Comparison of ENCODE assay signal across 10 cellular contexts in genomic region chr15:63044645-63045437, GRCh38. TPM values are rescaled to one million over a fixed set of nuclear protein-coding genes. Genes with fewer than 3 reads are reported as not detected.
DNase-seq lines count a peak whose midpoint lies in the region; ATAC-seq, FAIRE-seq and TF ChIP-seq lines count a peak whose summit lies in the region.
"Had no signal": no experiment of that assay in that cellular context is flagged by ENCODE, and none has a peak within 500 bp of the region (broad histone marks: within the 10 kb centered on the region; RNA-seq: fewer than 3 reads in every experiment).

No MANE protein-coding gene starts in this region.

- no peak overlapping the region for H2BK20ac ChIP-seq in H1 (ENCODE audit: low read length)

- peak overlapping the region; percentile 20; the same call in 1 of the 2 replicates for H3K27ac ChIP-seq in H1 (ENCODE audit: low read depth, low read length)
- peak overlapping the region; percentile 83 for H3K27ac ChIP-seq in mesendoderm (ENCODE audit: low read depth, low read length)
- peak overlapping the region; percentile 97 to 98 for H3K27ac ChIP-seq in uterus

- peaks cover 1 to 2% of the 10 kb centered on the region in 2 donors for H3K36me3 Mint-ChIP-seq in activated T-cell treated with anti-CD3 and anti-CD28 coated beads, Interleukin-2, amount 50 U/mL, for 72 hours (ENCODE audit: insufficient read depth in 2 of 2)
- no peaks in the 10 kb centered on the region for H3K36me3 Mint-ChIP-seq in activated T-cell treated with anti-CD3 and anti-CD28 coated beads, Interleukin-2, amount 50 U/mL, for 4 hours (ENCODE audit: insufficient read depth)

- H3K56ac ChIP-seq in H1 (replicated peaks; ENCODE audit: insufficient read length, low read depth, low read length): no peak overlapping the region
- peak overlapping the region; percentile 96 for H3K56ac ChIP-seq in mesendoderm (ENCODE audit: low read length)

- TF ChIP-seq EP300 in H1 (IDR thresholded peaks at IDR 0.05; ENCODE audit: borderline replicate concordance in 1 of 2, low read depth in 2 of 2, low read length in 2 of 2): peak in 1 of 2 experiments; percentile 79; a peak in 1 of 3 replicates

- intact Hi-C loops in uterus (cut with DNase I; ENCODE audit: low total_unique reads): loop anchor here (5.0 kb wide), 1 partner anchor 47 kb away; no protein-coding TSS in a partner anchor

- CTCF ChIA-PET in H1 (lab: Charles Lee; ENCODE audit: partially characterized antibody): interaction anchor here (0.6 to 7.1 kb wide), 13 partner anchors 30 to 1153 kb away, joined by 3 to 58 read pairs (median 3); no protein-coding TSS in a partner anchor

- H4K20me1 ChIP-seq in H1 (replicated peaks in 1 of 2; ENCODE audit: control insufficient read depth in 1 of 2, insufficient read depth in 2 of 2, low read length in 2 of 2): peaks cover 3 to 9% of the 10 kb centered on the region in 2 experiments

- peak overlapping the region; percentile 18; the same call in 1 of the 2 replicates for H2BK5ac ChIP-seq in H1 (ENCODE audit: low read depth, low read length)
- H2BK5ac ChIP-seq in mesendoderm (ENCODE audit: low read length): no peak overlapping the region

- H3K9me3 ChIP-seq in H1 (ENCODE audit: insufficient read depth in 2 of 2, low read depth in 1 of 2, low read length in 1 of 2) (no peaks in the 10 kb centered on the region), uterus (no peaks in the 10 kb centered on the region)

- H3K27me3 ChIP-seq in H1 (replicated peaks in 1 of 4; ENCODE audit: control insufficient read depth in 3 of 4, extremely low read depth in 1 of 4, insufficient read depth in 3 of 4, low read length in 3 of 4) (peaks cover 0 to 3% (median 0%) of the 10 kb centered on the region in 4 experiments; a peak in 2 of 7 replicates), mesendoderm (ENCODE audit: insufficient read depth, low read length, poor library complexity) (no peaks in the 10 kb centered on the region), uterus (no peaks in the 10 kb centered on the region)

- no peak overlapping the region for H2BK15ac ChIP-seq in H1 (ENCODE audit: low read length)
- H2BK15ac ChIP-seq in mesendoderm (replicated peaks; ENCODE audit: low read depth): no peak overlapping the region

- TF ChIP-seq CTCF in H1 (IDR thresholded peaks at IDR 0.05; ENCODE audit: control extremely low read depth in 1 of 3, insufficient read depth in 1 of 3, low read depth in 1 of 3, low read length in 3 of 3) (no peak), uterus (IDR thresholded peaks at IDR 0.05) (no peak)

- H2AK5ac ChIP-seq in H1 (ENCODE audit: low read depth, low read length): no peak overlapping the region
- no peak overlapping the region for H2AK5ac ChIP-seq in mesendoderm (ENCODE audit: low read length)

- no peaks in the 10 kb centered on the region for H3K9me3 Mint-ChIP-seq in activated T-cell treated with anti-CD3 and anti-CD28 coated beads, Interleukin-2, amount 50 U/mL, for 72 hours
- no peaks in the 10 kb centered on the region for H3K9me3 Mint-ChIP-seq in activated T-cell treated with anti-CD3 and anti-CD28 coated beads, Interleukin-2, amount 50 U/mL, for 4 hours

- no peak overlapping the region for H2BK12ac ChIP-seq in H1 (ENCODE audit: low read depth, low read length)

- peak; percentile 36 for FAIRE-seq in H1 (lab: Jason Lieb, UNC)
- FAIRE-seq: A204.1 had no signal

- H3K14ac ChIP-seq in H1 (ENCODE audit: insufficient read length): no peak overlapping the region

- POLR2A ChIA-PET in H1 (lab: Charles Lee; ENCODE audit: partially characterized antibody): interaction anchor here (0.6 to 30.9 kb wide), 41 partner anchors 9 to 336 kb away, joined by 3 to 635 read pairs (median 4); partner anchors contain the start of genes APH1B and RPS27L

- no peaks in the 10 kb centered on the region for H3K79me1 ChIP-seq in H1 (ENCODE audit: low read depth, low read length)
- H3K79me1 ChIP-seq in mesendoderm (ENCODE audit: low read length): peaks cover 14% of the 10 kb centered on the region

- TF ChIP-seq POLR2A in H1 (IDR thresholded peaks at IDR 0.05; ENCODE audit: control extremely low read depth in 1 of 2, low read depth in 2 of 2, low read length in 2 of 2) (peak in 1 of 2 experiments; percentile 61; a peak in 2 of 3 replicates), uterus (IDR thresholded peaks at IDR 0.05) (peak; percentile 27 to 33)

- H2BK120ac ChIP-seq in H1 (replicated peaks; ENCODE audit: low read depth, low read length): no peak overlapping the region
- H2BK120ac ChIP-seq in mesendoderm (ENCODE audit: low read depth, low read length): no peak overlapping the region

- H4K5ac ChIP-seq in H1 (ENCODE audit: insufficient read length, low read depth, low read length): no peak overlapping the region
- no peak overlapping the region for H4K5ac ChIP-seq in mesendoderm (ENCODE audit: low read length)

- H3K9ac ChIP-seq in H1 (replicated peaks in 1 of 4; ENCODE audit: extremely low read depth in 1 of 4, low read depth in 3 of 4, low read length in 3 of 4) (peak overlapping the region in 2 of 4 experiments; percentile 83 to 89; a peak in 2 of 7 replicates), mesendoderm (ENCODE audit: low read length) (peak overlapping the region; percentile 90)

- peaks cover 0 to 32% of the 10 kb centered on the region in 2 experiments; a peak in 3 of 4 replicates for H3K79me2 ChIP-seq in H1 (ENCODE audit: control insufficient read depth in 1 of 2, insufficient read depth in 2 of 2, low read length in 2 of 2)
- H3K79me2 ChIP-seq in mesendoderm (ENCODE audit: control insufficient read depth, insufficient read depth, low read length): peaks cover 31% of the 10 kb centered on the region

- H3K23ac ChIP-seq in H1 (ENCODE audit: insufficient read length): no peak overlapping the region
- no peak overlapping the region for H3K23ac ChIP-seq in mesendoderm (ENCODE audit: low read length)

- H4K91ac ChIP-seq in H1 (replicated peaks; ENCODE audit: insufficient read length, low read length): no peak overlapping the region

- TF ChIP-seq RAD21 in H1 (IDR thresholded peaks at IDR 0.05 in 1 of 2, conservative IDR thresholded peaks at IDR 0.05 in 1 of 2; ENCODE audit: low read depth in 2 of 2, low read length in 2 of 2): no peak

- peak overlapping the region; percentile 25 to 88 for H3K4me3 Mint-ChIP-seq in activated T-cell treated with anti-CD3 and anti-CD28 coated beads, Interleukin-2, amount 50 U/mL, for 72 hours
- H3K4me3 Mint-ChIP-seq in activated T-cell treated with anti-CD3 and anti-CD28 coated beads, Interleukin-2, amount 50 U/mL, for 4 hours: no peak overlapping the region

- H3K4me1 Mint-ChIP-seq in activated T-cell treated with anti-CD3 and anti-CD28 coated beads, Interleukin-2, amount 50 U/mL, for 72 hours (ENCODE audit: low read depth): peaks cover 31% of the 10 kb centered on the region
- peaks cover 20% of the 10 kb centered on the region for H3K4me1 Mint-ChIP-seq in activated T-cell treated with anti-CD3 and anti-CD28 coated beads, Interleukin-2, amount 50 U/mL, for 4 hours (ENCODE audit: low read depth)

- no peak for DNase-seq in activated T-cell treated with anti-CD3 and anti-CD28 coated beads, Interleukin-2, amount 50 U/mL, for 72 hours
- DNase-seq in activated T-cell treated with anti-CD3 and anti-CD28 coated beads, Interleukin-2, amount 50 U/mL, for 4 hours: no peak
- DNase-seq in H1 (ENCODE audit: low read depth in 1 of 2, low spot score in 2 of 2): no peak
- peak; percentile 95 for DNase-seq in mesendoderm
- peak; percentile 50 to 73 for DNase-seq in uterus
- no peak for DNase-seq in OCI-M2 (lab: John Stamatoyannopoulos, UW; ENCODE audit: unreplicated experiment)
- no peak for DNase-seq in activated CD4-positive, alpha-beta T cell treated with anti-CD3 and anti-CD28 coated beads for 48 hours
- DNase-seq: T-helper 2 cell had no signal

- no peak for ATAC-seq in activated T-cell treated with anti-CD3 and anti-CD28 coated beads, Interleukin-2, amount 50 U/mL, for 72 hours (replicated peaks in 1 of 2)
- no peak for ATAC-seq in activated T-cell treated with anti-CD3 and anti-CD28 coated beads, Interleukin-2, amount 50 U/mL, for 4 hours
- no peak for ATAC-seq in HG02623 (IDR thresholded peaks at IDR 0.05; ENCODE audit: unreplicated experiment)

- H4K8ac ChIP-seq in H1 (ENCODE audit: extremely low read depth, insufficient read depth, low read length) (no peak overlapping the region), mesendoderm (ENCODE audit: low read depth, low read length) (no peak overlapping the region)

- H3K4me3 ChIP-seq in H1 (ENCODE audit: extremely low read depth in 1 of 4, insufficient read depth in 2 of 4, low read depth in 3 of 4, low read length in 4 of 4): peak overlapping the region; percentile 92 to 98 (median 96); a peak in 7 of 8 replicates
- peak overlapping the region; percentile 79 for H3K4me3 ChIP-seq in mesendoderm (ENCODE audit: low read length)
- peak overlapping the region; percentile 77 to 89 for H3K4me3 ChIP-seq in uterus

- H3K4me1 ChIP-seq in H1 (replicated peaks in 1 of 4; ENCODE audit: control insufficient read depth in 3 of 4, insufficient read depth in 4 of 4, low read length in 3 of 4) (peaks cover 15 to 45% (median 27%) of the 10 kb centered on the region in 4 experiments), mesendoderm (ENCODE audit: control insufficient read depth, low read depth, low read length) (peaks cover 28% of the 10 kb centered on the region), uterus (no peaks in the 10 kb centered on the region)

- no peak overlapping the region for H3K27ac Mint-ChIP-seq in activated T-cell treated with anti-CD3 and anti-CD28 coated beads, Interleukin-2, amount 50 U/mL, for 72 hours

- H3K36me3 ChIP-seq in H1 (ENCODE audit: control insufficient read depth in 2 of 4, insufficient read depth in 4 of 4, low read length in 3 of 4) (peaks cover 8 to 47% (median 18%) of the 10 kb centered on the region in 4 experiments; a peak in 7 of 8 replicates), mesendoderm (ENCODE audit: control insufficient read depth, insufficient read depth, low read length) (no peaks in the 10 kb centered on the region), uterus (no peaks in the 10 kb centered on the region)

- H3K18ac ChIP-seq in H1 (ENCODE audit: extremely low read depth, low read length): peak overlapping the region; percentile 7; the same call in 1 of the 2 replicates
- H3K18ac ChIP-seq in mesendoderm (ENCODE audit: low read length): peak overlapping the region; percentile 34

- H3K4me2 ChIP-seq in H1 (ENCODE audit: insufficient read depth in 1 of 2, low read depth in 2 of 2, low read length in 2 of 2): peak overlapping the region; percentile 87 to 94
- H3K4me2 ChIP-seq in mesendoderm (ENCODE audit: low read length): peak overlapping the region; percentile 73

- H3K27me3 Mint-ChIP-seq in activated T-cell treated with anti-CD3 and anti-CD28 coated beads, Interleukin-2, amount 50 U/mL, for 72 hours (ENCODE audit: low read depth): peaks cover 71% of the 10 kb centered on the region
- H3K27me3 Mint-ChIP-seq in activated T-cell treated with anti-CD3 and anti-CD28 coated beads, Interleukin-2, amount 50 U/mL, for 4 hours (ENCODE audit: low read depth): peaks cover 64% of the 10 kb centered on the region

- H3K23me2 ChIP-seq in H1 (ENCODE audit: low read depth, low read length): peaks cover 23% of the 10 kb centered on the region; the same call in 1 of the 2 replicates

- WGBS in H1 (ENCODE audit: extremely low coverage in 1 of 2, insufficient coverage in 1 of 2, insufficient read length in 1 of 2, insufficient replicate concordance in 2 of 2, low coverage in 1 of 2, low lambda C conversion rate in 2 of 2, missing lambda C conversion rate in 1 of 2), 2 experiments: 8% methylated on average over 6 of the region's 6 CpGs; no CpG with 5 or more reads in 1 of the 2 experiments
- no CpG with 5 or more reads among the region's 6 CpGs for WGBS in mesendoderm (ENCODE audit: extremely low coverage, insufficient coverage, low lambda C conversion rate)

- no peak overlapping the region for H2AFZ ChIP-seq in H1 (ENCODE audit: low read length)

- H3K4ac ChIP-seq in H1 (replicated peaks; ENCODE audit: insufficient read length, low read depth, low read length): no peak overlapping the region
- no peak overlapping the region for H3K4ac ChIP-seq in mesendoderm (ENCODE audit: low read depth, low read length)

RNA-seq across cellular contexts. Expression of gene TPM1, which starts 2.3 kb away (rescaled TPM):
- total RNA-seq in activated T-cell treated with anti-CD3 and anti-CD28 coated beads, Interleukin-2, amount 50 U/mL, for 72 hours: 1 to 10 TPM; 9.5 to 9.6 TPM
- 10 to 100 TPM in 1 of 3 donors, 1 to 10 TPM in 2; 9.5 to 11.4 (median 9.5) TPM for total RNA-seq in activated T-cell treated with anti-CD3 and anti-CD28 coated beads, Interleukin-2, amount 50 U/mL, for 4 hours
- total RNA-seq in H1 (2021; fragmentation: NEBNext Ultra II Directional; extraction: Animal tissue kit (Norgen Biotek cat#: 25700)): 571 and 579 TPM in 2 replicates
- 246 and 258 TPM in 2 replicates for polyA plus RNA-seq in H1 (2011; rRNA removed)
- polyA plus RNA-seq in H1 (2011; cell fraction: cytosol; rRNA removed): 481 TPM
- 537 TPM for polyA plus RNA-seq in H1 (2011; cell fraction: nucleus; rRNA removed)
- 409 to 588 TPM (median 457 TPM) in 4 replicates for polyA plus RNA-seq in H1 (2012, experiment 1 of 2)
- 113 TPM for polyA plus RNA-seq in H1 (2012, experiment 2 of 2)
- 292 TPM for polyA plus RNA-seq in H1 (2013, experiment 1 of 2)
- 291 TPM for polyA plus RNA-seq in H1 (2013, experiment 2 of 2)
- polyA minus RNA-seq in H1 (2011; rRNA and poly(A)+ RNA removed): 221 and 265 TPM in 2 replicates
- polyA minus RNA-seq in H1 (2011; cell fraction: cytosol; rRNA and poly(A)+ RNA removed): 225 TPM
- polyA minus RNA-seq in H1 (2011; cell fraction: nucleus; rRNA and poly(A)+ RNA removed): 741 TPM
- 419 TPM for polyA plus RNA-seq in mesendoderm (2013, experiment 1 of 2)
- 425 TPM for polyA plus RNA-seq in mesendoderm (2013, experiment 2 of 2)
- 1,000 to 10,000 TPM in 2 of 4 donors, 100 to 1,000 TPM in 2; 622 to 1,998 (median 1,003) TPM for total RNA-seq in uterus

Comparison
In these comparisons a context has a peak if more than half of its experiments do, and no peak if none do; other contexts are left out.
1. DNase-seq: peak in mesendoderm (single experiment) and uterus (2 of 2); none in activated T-cell treated with anti-CD3 and anti-CD28 coated beads, Interleukin-2, amount 50 U/mL, for 72 hours (0 of 2), activated T-cell treated with anti-CD3 and anti-CD28 coated beads, Interleukin-2, amount 50 U/mL, for 4 hours (single experiment), H1 (0 of 2), OCI-M2 (single experiment) and activated CD4-positive, alpha-beta T cell treated with anti-CD3 and anti-CD28 coated beads for 48 hours (single experiment).
2. H3K27ac ChIP-seq: peak in every context shown above with its lines; median percentile 98 in uterus; 83 in mesendoderm; 20 in H1.
3. RNA of gene TPM1, which starts 2.3 kb away (total RNA-seq): 622 to 1,998 TPM in uterus and 571 to 579 TPM in H1; 9.5 to 9.6 TPM in activated T-cell treated with anti-CD3 and anti-CD28 coated beads, Interleukin-2, amount 50 U/mL, for 72 hours and 9.5 to 11.4 TPM in activated T-cell treated with anti-CD3 and anti-CD28 coated beads, Interleukin-2, amount 50 U/mL, for 4 hours; every median in the first group is over 10 times any median in the second.
4. Peak in every context shown above with its lines, with median percentiles within 50 percentile points of each other: H3K4me3 ChIP-seq.